In the genomic region with DNA sequence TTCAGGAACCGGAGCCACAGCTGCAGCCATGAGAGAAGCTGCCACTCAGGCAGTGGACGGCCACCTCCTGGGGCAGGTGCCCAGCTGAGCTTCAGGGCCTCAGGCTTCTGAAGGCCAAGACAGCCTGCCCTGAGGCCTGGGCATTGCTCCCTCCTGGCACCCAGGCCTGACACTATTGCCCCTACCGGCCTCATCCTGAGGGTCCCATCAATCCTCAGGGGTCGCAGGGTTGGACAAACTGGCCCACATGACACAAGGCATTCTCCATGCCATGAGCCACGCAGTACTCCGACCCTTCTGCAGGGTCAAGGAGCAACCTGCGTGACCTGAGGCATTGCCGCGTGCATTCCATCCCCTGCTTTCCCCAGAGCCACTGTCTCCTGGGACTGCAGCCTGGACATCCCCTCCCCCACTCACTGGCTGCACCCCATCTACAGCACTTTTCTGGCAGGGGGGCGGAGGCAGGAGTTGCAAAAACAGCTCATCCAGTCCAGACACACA, we compare ENCODE assay signal across 22 cellular contexts. TPM values are rescaled to one million over a fixed set of nuclear protein-coding genes. Genes with fewer than 3 reads are reported as not detected.
DNase-seq lines count a peak whose midpoint lies in the region; ATAC-seq, FAIRE-seq and TF ChIP-seq lines count a peak whose summit lies in the region.
"Had no signal": no experiment of that assay in that cellular context is flagged by ENCODE, and none has a peak within 500 bp of the region (broad histone marks: within the 10 kb centered on the region; RNA-seq: fewer than 3 reads in every experiment).

No MANE protein-coding gene starts in this region.

- H3K14ac ChIP-seq in mesenchymal stem cell (ENCODE audit: low read length in 2 of 2) = no peak overlapping the region

- peak overlapping the region in 1 of 2 experiments; percentile 74; a peak in 2 of 4 replicates for H3K9ac ChIP-seq in K562 (ENCODE audit: insufficient read depth in 1 of 2, low read depth in 2 of 2, low read length in 2 of 2)
- no peak overlapping the region for H3K9ac ChIP-seq in mesenchymal stem cell (ENCODE audit: low read length)

- H3K4me3 Mint-ChIP-seq in nephron progenitor cell = no peak overlapping the region
- H3K4me3 Mint-ChIP-seq: CD8-positive, alpha-beta memory T cell; GM23338; HFFc6 had no signal

- TF ChIP-seq CTCF in K562 (IDR thresholded peaks at IDR 0.05 in 2 of 3, conservative IDR thresholded peaks at IDR 0.05 in 1 of 3; ENCODE audit: insufficient read depth in 2 of 3, low read depth in 1 of 3, low read length in 3 of 3) (no peak), nephron progenitor cell (IDR thresholded peaks at IDR 0.05) (no peak)

- no peak overlapping the region for H2BK12ac ChIP-seq in mesenchymal stem cell (ENCODE audit: low read length in 2 of 2)

- H3K4me2 ChIP-seq in K562 (ENCODE audit: insufficient read depth, low read length) (no peak overlapping the region), mesenchymal stem cell (ENCODE audit: low read length, poor library complexity, severe bottlenecking) (no peak overlapping the region)
- H3K4me2 ChIP-seq: GM23338 had no signal

- no peak overlapping the region for H4K91ac ChIP-seq in mesenchymal stem cell (ENCODE audit: low read length)

- H3K4me1 Mint-ChIP-seq in nephron progenitor cell = peaks cover 17% of the 10 kb centered on the region

- H3K36me3 Mint-ChIP-seq in nephron progenitor cell (ENCODE audit: low read depth) = no peaks in the 10 kb centered on the region
- H3K36me3 Mint-ChIP-seq: CD4-positive, CD25-positive, alpha-beta regulatory T cell; CD8-positive, alpha-beta memory T cell had no signal

- H3K4ac ChIP-seq in mesenchymal stem cell (ENCODE audit: low read depth in 1 of 2, low read length in 2 of 2) = no peak overlapping the region

- no peak overlapping the region for H3K23ac ChIP-seq in mesenchymal stem cell (ENCODE audit: low read length in 2 of 2)

- no peak overlapping the region for H2BK120ac ChIP-seq in mesenchymal stem cell (ENCODE audit: low read depth, low read length)

- H4K20me1 ChIP-seq in K562 (replicated peaks; ENCODE audit: control insufficient read depth, insufficient read depth, low read length) = no peaks in the 10 kb centered on the region

- no peaks in the 10 kb centered on the region for H3K36me3 ChIP-seq in K562 (ENCODE audit: control insufficient read depth, insufficient read depth, low read length)
- H3K36me3 ChIP-seq in mesenchymal stem cell (ENCODE audit: control insufficient read depth in 1 of 2, insufficient read depth in 2 of 2, low read depth in 1 of 2, low read length in 2 of 2) = no peaks in the 10 kb centered on the region
- H3K36me3 ChIP-seq: BE2C had no signal

- FAIRE-seq in K562 (lab: Jason Lieb, UNC) = no peak
- FAIRE-seq: A204.1, G401.6 had no signal

- peaks cover 51% of the 10 kb centered on the region for H3K9me3 Mint-ChIP-seq in nephron progenitor cell
- H3K9me3 Mint-ChIP-seq: CD4-positive, CD25-positive, alpha-beta regulatory T cell; CD8-positive, alpha-beta memory T cell; GM23338; HFFc6 had no signal

- H3K4me1 ChIP-seq in K562 (replicated peaks in 1 of 2; ENCODE audit: control insufficient read depth in 2 of 2, insufficient read depth in 2 of 2, low read length in 2 of 2) (peaks cover 15 to 55% of the 10 kb centered on the region in 2 experiments; a peak in 4 of 5 replicates), mesenchymal stem cell (ENCODE audit: control insufficient read depth, insufficient read depth, low read depth, low read length) (no peaks in the 10 kb centered on the region)
- H3K4me1 ChIP-seq: BE2C had no signal

- TF ChIP-seq EP300 in K562 (IDR thresholded peaks at IDR 0.05; ENCODE audit: low read length) = no peak

- H2BK15ac ChIP-seq in mesenchymal stem cell (ENCODE audit: low read depth, poor library complexity, severe bottlenecking) = no peak overlapping the region

- POLR2A ChIA-PET in K562 (lab: Yijun Ruan, JAX) = interaction anchor here (0.6 kb wide), 1 partner anchor 685 kb away, joined by 4 read pairs; no protein-coding TSS in a partner anchor

- no peak overlapping the region for H4K8ac ChIP-seq in mesenchymal stem cell (ENCODE audit: low read length)

- no peaks in the 10 kb centered on the region for H3K79me1 ChIP-seq in mesenchymal stem cell (replicated peaks; ENCODE audit: low read length, poor library complexity, severe bottlenecking)

- H2AFZ ChIP-seq in K562 (ENCODE audit: low read depth, low read length) = peak overlapping the region; percentile 79
- H2AFZ ChIP-seq in mesenchymal stem cell (ENCODE audit: low read depth, low read length) = no peak overlapping the region
- H2AFZ ChIP-seq: GM23338 had no signal

- H3K9me3 ChIP-seq in K562 (replicated peaks; ENCODE audit: control insufficient read depth, insufficient read depth, low read depth, low read length) (no peaks in the 10 kb centered on the region), mesenchymal stem cell (ENCODE audit: control insufficient read depth, low read length) (no peaks in the 10 kb centered on the region)
- H3K9me3 ChIP-seq: BE2C had no signal

- BruUV-seq in K562 (replicated peaks; lab: Mats Ljungman, UMichigan) = no TSS peak

- no peak overlapping the region for H3K4me3 ChIP-seq in K562
- H3K4me3 ChIP-seq in mesenchymal stem cell (ENCODE audit: insufficient read depth in 1 of 2, low read depth in 1 of 2, low read length in 2 of 2) = no peak overlapping the region
- H3K4me3 ChIP-seq: GM23338 had no signal

- DNase-seq in GOT3 (lab: John Stamatoyannopoulos, UW) (peak; percentile 82), K562 (ENCODE audit: extremely low read depth in 1 of 4, low spot score in 3 of 4) (no peak), nephron progenitor cell (peak; percentile 19), NCI-H1092 treated with DMSO at 0.1 percent for 48 hours (lab: John Stamatoyannopoulos, UW) (no peak), GDM1 (lab: John Stamatoyannopoulos, UW) (no peak), mesenchymal stem cell (no peak)
- DNase-seq: ACHN; BE2C; C1 segment of cervical spinal cord; CD4-positive, CD25-positive, alpha-beta regulatory T cell; CD8-positive, alpha-beta memory T cell; COR-L47; DMS 273 treated with DMSO at 0.1 percent for 48 hours; DMS53; DND-41; EL; H7; HFFc6 had no signal

- CTCF ChIA-PET in K562 (lab: Yijun Ruan, JAX; ENCODE audit: low intra/inter-chr PET ratio) = no interaction called here

- intact Hi-C loops in K562 (cut with micrococcal nuclease) = no loop called here

- H3K27ac Mint-ChIP-seq in nephron progenitor cell = no peak overlapping the region
- H3K27ac Mint-ChIP-seq: CD8-positive, alpha-beta memory T cell; GM23338; HFFc6 had no signal

- no peak overlapping the region for H2BK5ac ChIP-seq in mesenchymal stem cell (ENCODE audit: low read depth, low read length, poor library complexity, severe bottlenecking)

- H3K27me3 Mint-ChIP-seq in nephron progenitor cell (ENCODE audit: low read depth, poor library complexity) = peaks cover 65% of the 10 kb centered on the region

- no peaks in the 10 kb centered on the region for H3K9me1 ChIP-seq in K562 (ENCODE audit: control insufficient read depth, insufficient read depth, low read length)

- H3K27me3 ChIP-seq in K562 (ENCODE audit: control insufficient read depth in 2 of 2, insufficient read depth in 2 of 2, low read length in 2 of 2) = no peaks in the 10 kb centered on the region
- H3K27me3 ChIP-seq in mesenchymal stem cell (ENCODE audit: control insufficient read depth in 1 of 2, insufficient read depth in 1 of 2, low read length in 2 of 2) = peaks cover 26 to 62% of the 10 kb centered on the region in 2 experiments

- no peak overlapping the region for H3K27ac ChIP-seq in K562 (ENCODE audit: extremely low read depth, low read depth, low read length)
- H3K27ac ChIP-seq in mesenchymal stem cell (ENCODE audit: low read length, poor library complexity, severe bottlenecking) = no peak overlapping the region

- no peak overlapping the region for H2AK5ac ChIP-seq in mesenchymal stem cell (ENCODE audit: low read length, severe bottlenecking)

- peaks cover 9% of the 10 kb centered on the region for H3K79me2 ChIP-seq in K562 (ENCODE audit: control insufficient read depth, insufficient read depth, low read length)

- H3K18ac ChIP-seq in mesenchymal stem cell (ENCODE audit: low read depth in 1 of 2, low read length in 2 of 2) = no peak overlapping the region

- no peak for TF ChIP-seq POLR2A in K562 (conservative IDR thresholded peaks at IDR 0.05)

- in situ Hi-C loops in K562 (cut with MboI) = no loop called here

- no peak for ATAC-seq in K562
- ATAC-seq: GM23338, HCT116 had no signal

- whole genome bisulfite sequencing in K562 (ENCODE audit: insufficient coverage, low coverage, missing lambda C conversion rate) = 81% methylated on average over 5 of the region's 10 CpGs
- WGBS in mesenchymal stem cell = 79% methylated on average over 10 of the region's 10 CpGs

- no peak for TF ChIP-seq RAD21 in K562 (CRISPR knock-in tag; conservative IDR thresholded peaks at IDR 0.05 in 1 of 2, IDR thresholded peaks at IDR 0.05 in 1 of 2)

RNA-seq across cellular contexts. Expression of a gene that starts 3.0 kb away (rescaled TPM):
- total RNA-seq in K562 (2011; cell fraction: chromatin; rRNA removed; ENCODE audit: low replicate concordance) = 3.0 and 4.1 TPM in 2 replicates
- total RNA-seq in K562 (2011; cell fraction: nucleolus; rRNA removed) = 2.5 and 2.8 TPM in 2 replicates
- 2.9 and 3.5 TPM in 2 replicates for total RNA-seq in K562 (2011; cell fraction: nucleoplasm; rRNA removed)
- 2.0 and 2.9 TPM in 2 replicates for total RNA-seq in K562 (2014; rRNA removed)
- 1.5 and 1.8 TPM in 2 replicates for total RNA-seq in K562 (2014; rRNA removed; fragmentation: Illumina TruSeq; extraction: Trizol)
- 2.6 and 2.7 TPM in 2 replicates for total RNA-seq in K562 (2015; rRNA removed; fragmentation: Illumina TruSeq; extraction: Trizol)
- 3.3 and 3.5 TPM in 2 replicates for total RNA-seq in K562 (2021)
- polyA plus RNA-seq in K562 (2011; rRNA removed) = 0.98 and 1.2 TPM in 2 replicates
- 1.0 and 1.2 TPM in 2 replicates for polyA plus RNA-seq in K562 (2011; cell fraction: cytosol; rRNA removed)
- polyA plus RNA-seq in K562 (2011; cell fraction: nucleus; rRNA removed) = 2.0 and 3.1 TPM in 2 replicates
- 2.7 and 3.3 TPM in 2 replicates for polyA plus RNA-seq in K562 (2012)
- polyA plus RNA-seq in K562 (2014; fragmentation: Illumina TruSeq; extraction: Trizol) = 2.1 and 2.4 TPM in 2 replicates
- under 1 TPM; 0.32 to 0.34 TPM for polyA plus RNA-seq in K562 (2014; fragmentation: Nextera tagmentation; extraction: Ambion mirVana)
- 1.3 and 1.9 TPM in 2 replicates for polyA plus RNA-seq in K562 (2014; rRNA removed)
- 1.4 TPM in 2 replicates for polyA minus RNA-seq in K562 (2011; rRNA and poly(A)+ RNA removed)
- 1.5 and 1.6 TPM in 2 replicates for polyA minus RNA-seq in K562 (2011; cell fraction: cytosol; rRNA and poly(A)+ RNA removed)
- 0.94 and 1.7 TPM in 2 replicates for polyA minus RNA-seq in K562 (2011; cell fraction: nucleus; rRNA and poly(A)+ RNA removed)
- polyA plus RNA-seq in mesenchymal stem cell (2013, experiment 1 of 2) = 0.48 TPM
- polyA plus RNA-seq in mesenchymal stem cell (2013, experiment 2 of 2) = 0.44 TPM
- total RNA-seq: H7 had no signal

RNA-seq across cellular contexts. Expression of a gene that starts 7.1 kb away (rescaled TPM):
- not detected in 2 replicates for total RNA-seq in K562 (2011; cell fraction: chromatin; rRNA removed; ENCODE audit: low replicate concordance)
- not detected in 2 replicates for total RNA-seq in K562 (2011; cell fraction: nucleolus; rRNA removed)
- not detected in 2 replicates for total RNA-seq in K562 (2011; cell fraction: nucleoplasm; rRNA removed)
- not detected in 2 replicates for total RNA-seq in K562 (2014; rRNA removed)
- not detected in 2 replicates for total RNA-seq in K562 (2014; rRNA removed; fragmentation: Illumina TruSeq; extraction: Trizol)
- total RNA-seq in K562 (2015; rRNA removed; fragmentation: Illumina TruSeq; extraction: Trizol) = not detected in 2 replicates
- not detected in 2 replicates for total RNA-seq in K562 (2021)
- polyA plus RNA-seq in K562 (2011; rRNA removed) = not detected in 2 replicates
- not detected in 2 replicates for polyA plus RNA-seq in K562 (2011; cell fraction: cytosol; rRNA removed)
- not detected in 2 replicates for polyA plus RNA-seq in K562 (2011; cell fraction: nucleus; rRNA removed)
- not detected in 2 replicates for polyA plus RNA-seq in K562 (2012)
- not detected in 2 replicates for polyA plus RNA-seq in K562 (2014; fragmentation: Illumina TruSeq; extraction: Trizol)
- not detected for polyA plus RNA-seq in K562 (2014; fragmentation: Nextera tagmentation; extraction: Ambion mirVana)
- 0.03 TPM in 1 of 2 replicates, not detected in the other for polyA plus RNA-seq in K562 (2014; rRNA removed)
- not detected in 2 replicates for polyA minus RNA-seq in K562 (2011; rRNA and poly(A)+ RNA removed)
- polyA minus RNA-seq in K562 (2011; cell fraction: cytosol; rRNA and poly(A)+ RNA removed) = not detected in 2 replicates
- not detected in 2 replicates for polyA minus RNA-seq in K562 (2011; cell fraction: nucleus; rRNA and poly(A)+ RNA removed)
- not detected for polyA plus RNA-seq in mesenchymal stem cell (2013, experiment 1 of 2)
- not detected for polyA plus RNA-seq in mesenchymal stem cell (2013, experiment 2 of 2)
- total RNA-seq: CD4-positive, CD25-positive, alpha-beta regulatory T cell; CD8-positive, alpha-beta memory T cell; GM23338; H7; HFFc6 had no signal
- polyA plus RNA-seq: CD4-positive, CD25-positive, alpha-beta regulatory T cell; CD8-positive, alpha-beta memory T cell; GM23338 had no signal

RNA-seq across cellular contexts. Expression of a gene that starts 37.6 kb away (rescaled TPM):
- 1.8 and 5.1 TPM in 2 replicates for total RNA-seq in K562 (2011; cell fraction: chromatin; rRNA removed; ENCODE audit: low replicate concordance)
- total RNA-seq in K562 (2011; cell fraction: nucleolus; rRNA removed) = 8.7 and 11.6 TPM in 2 replicates
- total RNA-seq in K562 (2011; cell fraction: nucleoplasm; rRNA removed) = 1.1 and 2.8 TPM in 2 replicates
- total RNA-seq in K562 (2014; rRNA removed) (1.5 and 3.0 TPM in 2 replicates), K562 (2014; rRNA removed; fragmentation: Illumina TruSeq; extraction: Trizol) (0.11 and 0.13 TPM in 2 replicates), K562 (2015; rRNA removed; fragmentation: Illumina TruSeq; extraction: Trizol) (0.33 and 0.49 TPM in 2 replicates), K562 (2021) (0.51 and 0.82 TPM in 2 replicates)
- polyA plus RNA-seq in K562 (2011; rRNA removed) (0.07 and 0.22 TPM in 2 replicates), K562 (2014; fragmentation: Illumina TruSeq; extraction: Trizol) (0.10 and 0.21 TPM in 2 replicates), K562 (2014; fragmentation: Nextera tagmentation; extraction: Ambion mirVana) (not detected), K562 (2014; rRNA removed) (0.70 and 0.82 TPM in 2 replicates)
- 0.21 and 1.0 TPM in 2 replicates for polyA plus RNA-seq in K562 (2011; cell fraction: cytosol; rRNA removed)
- polyA plus RNA-seq in K562 (2011; cell fraction: nucleus; rRNA removed) = 1.9 and 3.9 TPM in 2 replicates
- 0.30 and 0.60 TPM in 2 replicates for polyA plus RNA-seq in K562 (2012)
- polyA minus RNA-seq in K562 (2011; rRNA and poly(A)+ RNA removed) = 0.11 TPM in 1 of 2 replicates, not detected in the other
- 1.4 TPM in 1 of 2 replicates, not detected in the other for polyA minus RNA-seq in K562 (2011; cell fraction: cytosol; rRNA and poly(A)+ RNA removed)
- 2.6 and 5.4 TPM in 2 replicates for polyA minus RNA-seq in K562 (2011; cell fraction: nucleus; rRNA and poly(A)+ RNA removed)
- 0.03 TPM for polyA plus RNA-seq in mesenchymal stem cell (2013, experiment 1 of 2)
- 0.10 TPM for polyA plus RNA-seq in mesenchymal stem cell (2013, experiment 2 of 2)

Comparison
In these comparisons a context has a peak if more than half of its experiments do, and no peak if none do; other contexts are left out.
1. DNase-seq: peak in GOT3 (single experiment) and nephron progenitor cell (single experiment); none in K562 (0 of 4), NCI-H1092 treated with DMSO at 0.1 percent for 48 hours (single experiment), GDM1 (single experiment) and mesenchymal stem cell (single experiment).